In genomic region chr2:19051238-19051831, GRCh38 we compare ENCODE assay signal across 18 cellular contexts.
DNase-seq lines count a peak whose midpoint lies in the region; ATAC-seq and TF ChIP-seq lines count a peak whose summit lies in the region.
"Had no signal": no experiment of that assay in that cellular context is flagged by ENCODE, and none has a peak within 500 bp of the region (broad histone marks: within the 10 kb centered on the region; RNA-seq: fewer than 3 reads in every experiment).

No MANE protein-coding gene starts in this region.

- no peaks in the 10 kb centered on the region for H3K27me3 ChIP-seq in brain microvascular endothelial cell (replicated peaks)
- H3K27me3 ChIP-seq: Peyer's patch had no signal

- DNase-seq in NB4 (ENCODE audit: low read depth) (no peak), brain microvascular endothelial cell (no peak), DMS53 (lab: John Stamatoyannopoulos, UW) (no peak), posterior vena cava (ENCODE audit: low spot score) (no peak)
- DNase-seq: ACHN; Calu3; CD4-positive, alpha-beta T cell; KBM-7; NCI-H1092; NCI-H2227 treated with DMSO at 0.1 percent for 48 hours; NCI-H524; Peyer's patch; Right ventricle myocardium superior; SK-N-SH had no signal

- H3K4me3 Mint-ChIP-seq in nephron = peak overlapping the region in 2 of 3 experiments; percentile 6 to 15
- H3K4me3 Mint-ChIP-seq: CD4-positive, alpha-beta T cell; GM23338 had no signal

- no peak for ATAC-seq in GM21447 (IDR thresholded peaks at IDR 0.05; ENCODE audit: unreplicated experiment)
- ATAC-seq: GM23338 had no signal

- intact Hi-C loops in posterior vena cava (cut with DNase I) = no loop called here

- no peak for TF ChIP-seq POLR2A in NB4 (IDR thresholded peaks at IDR 0.05; ENCODE audit: extremely low read depth, insufficient read length)

- H3K27me3 Mint-ChIP-seq in nephron (ENCODE audit: low read depth) = no peaks in the 10 kb centered on the region
- H3K27me3 Mint-ChIP-seq: CD4-positive, alpha-beta T cell had no signal

- no peaks in the 10 kb centered on the region for H3K36me3 ChIP-seq in brain microvascular endothelial cell (replicated peaks)
- H3K36me3 ChIP-seq: Peyer's patch had no signal

- peaks cover 3% of the 10 kb centered on the region for H3K36me3 Mint-ChIP-seq in nephron (ENCODE audit: low read depth)

- H3K4me1 Mint-ChIP-seq in nephron = peaks cover 48% of the 10 kb centered on the region
- H3K4me1 Mint-ChIP-seq: GM23338 had no signal

- peaks cover 13% of the 10 kb centered on the region for H3K9me3 Mint-ChIP-seq in nephron
- H3K9me3 Mint-ChIP-seq: GM23338 had no signal

- H3K4me3 ChIP-seq in NB4 (ENCODE audit: low read depth, low read length) (no peak overlapping the region), brain microvascular endothelial cell (ENCODE audit: low read depth, low read length) (no peak overlapping the region)
- H3K4me3 ChIP-seq: GM23338, Peyer's patch had no signal

- in situ Hi-C loops in brain microvascular endothelial cell (cut with HindIII; ENCODE audit: low pct_ligation_motif_present, low sequenced_read_pairs) = no loop called here

- H3K27ac ChIP-seq in C4-2B (no peak overlapping the region), brain microvascular endothelial cell (no peak overlapping the region)
- H3K27ac ChIP-seq: Peyer's patch had no signal

- TF ChIP-seq CTCF in C4-2B (conservative IDR thresholded peaks at IDR 0.05) (peak; percentile 9), NB4 (IDR thresholded peaks at IDR 0.05; ENCODE audit: low read depth, low read length) (peak; percentile 8), brain microvascular endothelial cell (IDR thresholded peaks at IDR 0.05; ENCODE audit: low read depth, low read length, missing control alignments) (peak; percentile 9), nephron (IDR thresholded peaks at IDR 0.05; ENCODE audit: unreplicated experiment in 3 of 3) (no peak)

- peak overlapping the region; percentile 83 to 92 (median 91) for H3K27ac Mint-ChIP-seq in nephron
- H3K27ac Mint-ChIP-seq: CD4-positive, alpha-beta T cell; GM23338 had no signal

Comparison
In these comparisons a context has a peak if more than half of its experiments do, and no peak if none do; other contexts are left out.
1. CTCF ChIP-seq: peak in C4-2B (single experiment), NB4 (single experiment) and brain microvascular endothelial cell (single experiment); none in nephron (0 of 3).